16 cellular contexts compared by ENCODE assay signal in the genomic region with DNA sequence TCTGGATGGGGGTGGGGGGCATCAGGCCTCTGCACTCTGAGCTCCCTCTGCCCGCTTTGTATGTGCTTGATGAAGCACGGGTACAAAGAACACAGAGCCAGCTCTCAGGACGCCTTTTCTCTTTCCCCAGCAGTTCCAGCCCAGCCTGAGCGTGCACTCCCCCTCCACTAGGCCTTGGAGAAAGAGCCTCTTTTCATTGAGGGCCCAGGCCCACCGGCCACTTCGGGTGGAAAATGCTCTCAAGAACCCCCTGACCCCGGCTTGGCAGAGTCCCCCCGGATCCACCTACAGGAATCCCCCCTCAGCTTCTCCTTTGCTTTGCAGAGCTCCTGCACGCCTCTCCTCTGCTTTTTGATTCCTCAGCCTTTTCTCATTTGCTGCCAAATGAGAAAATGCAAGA.
"Had no signal": no experiment of that assay in that cellular context is flagged by ENCODE, and none has a peak within 500 bp of the region (broad histone marks: within the 10 kb centered on the region; RNA-seq: fewer than 3 reads in every experiment).

No MANE protein-coding gene starts in this region.

- H3K27ac ChIP-seq: brain microvascular endothelial cell, colonic mucosa, esophagus muscularis mucosa, tibial nerve, VCaP had no signal

- H3K27ac Mint-ChIP-seq: activated naive CD8-positive, alpha-beta T cell treated with anti-CD3 and anti-CD28 coated beads, Interleukin-2, amount 50 U/mL, for 24 hours; stimulated activated naive CD8-positive, alpha-beta T cell treated with anti-CD3 and anti-CD28 coated beads, Interleukin-15, Interleukin-2, amounts not matched to agents 100 ng/mL and 50 ng/mL, for 24 hours had no signal

- H3K9me3 ChIP-seq: colonic mucosa had no signal

- DNase-seq: activated CD4-positive, alpha-beta T cell treated with anti-CD3 and anti-CD28 coated beads, Interleukin-2, amount 50 U/mL, for 4 hours; activated naive CD4-positive, alpha-beta T cell treated with Interleukin-2 at 50 U/mL for 16 hours; activated naive CD8-positive, alpha-beta T cell treated with anti-CD3 and anti-CD28 coated beads, Interleukin-2, amount 50 U/mL, for 24 hours; brain microvascular endothelial cell; central memory CD4-positive, alpha-beta T cell; colonic mucosa; mesenchymal stem cell; naive thymus-derived CD4-positive, alpha-beta T cell; stimulated activated CD4-positive, alpha-beta T cell treated with anti-CD3 and anti-CD28 coated beads, Interleukin-2, amount 100 ng/mL, for 24 hours; SW 1271; T-helper 2 cell had no signal

- H3K4me3 Mint-ChIP-seq: activated naive CD8-positive, alpha-beta T cell treated with anti-CD3 and anti-CD28 coated beads, Interleukin-2, amount 50 U/mL, for 24 hours; naive thymus-derived CD4-positive, alpha-beta T cell; stimulated activated naive CD8-positive, alpha-beta T cell treated with anti-CD3 and anti-CD28 coated beads, Interleukin-15, Interleukin-2, amounts not matched to agents 100 ng/mL and 50 ng/mL, for 24 hours had no signal

- H3K36me3 ChIP-seq: colonic mucosa, esophagus muscularis mucosa, tibial nerve had no signal

- H3K27me3 ChIP-seq: brain microvascular endothelial cell, colonic mucosa, tibial nerve had no signal

- H3K4me3 ChIP-seq: colonic mucosa, esophagus muscularis mucosa, tibial nerve had no signal

- FAIRE-seq: endothelial cell of umbilical vein had no signal

- ATAC-seq: activated naive CD8-positive, alpha-beta T cell treated with anti-CD3 and anti-CD28 coated beads, Interleukin-2, amount 50 U/mL, for 24 hours; naive thymus-derived CD4-positive, alpha-beta T cell had no signal
